20 cellular contexts compared by ENCODE assay signal in the genomic region with DNA sequence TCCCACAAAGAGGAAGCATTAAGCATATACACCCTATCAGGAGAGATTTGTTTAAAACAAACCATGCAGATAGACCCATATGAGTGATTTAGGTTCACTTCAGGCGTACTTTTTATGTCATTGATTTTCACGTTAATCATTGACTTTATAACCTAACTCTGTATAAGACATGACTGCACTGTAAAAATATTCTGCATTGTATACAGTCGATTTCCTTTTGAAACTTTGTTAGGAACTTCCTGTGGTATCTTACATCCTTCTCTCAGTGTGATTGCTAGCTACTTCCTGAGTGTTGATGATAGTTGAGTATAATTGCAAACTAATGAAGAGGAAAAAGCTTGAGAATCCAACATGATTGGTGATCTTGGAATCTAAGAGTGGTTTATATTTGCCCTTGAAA.
DNase-seq lines count a peak whose midpoint lies in the region; ATAC-seq and TF ChIP-seq lines count a peak whose summit lies in the region.
"Had no signal": no experiment of that assay in that cellular context is flagged by ENCODE, and none has a peak within 500 bp of the region (broad histone marks: within the 10 kb centered on the region; RNA-seq: fewer than 3 reads in every experiment).

No MANE protein-coding gene starts in this region.

- BruUV-seq in Calu3 (replicated peaks; lab: Mats Ljungman, UMichigan): no TSS peak

- intact Hi-C loops in Calu3 (cut with micrococcal nuclease; ENCODE audit: unreplicated experiment): loop anchor here (5.0 kb wide), 2 partner anchors 185 to 255 kb away; no protein-coding TSS in a partner anchor
- intact Hi-C loops in cardiac septum (cut with DNase I): no loop called here

- H3K27me3 Mint-ChIP-seq in Calu3 (ENCODE audit: unreplicated experiment): no peaks in the 10 kb centered on the region
- H3K27me3 Mint-ChIP-seq in progenitor cell of endocrine pancreas: no peaks in the 10 kb centered on the region
- no peaks in the 10 kb centered on the region for H3K27me3 Mint-ChIP-seq in activated naive CD8-positive, alpha-beta T cell treated with anti-CD3 and anti-CD28 coated beads, Interleukin-2, amount 50 U/mL, for 24 hours
- H3K27me3 Mint-ChIP-seq: activated naive CD4-positive, alpha-beta T cell treated with anti-CD3 and anti-CD28 coated beads, Interleukin-2, amount 10 ng/mL, durations not matched to agents 7 days and 5 days; memory B cell had no signal

- no peaks in the 10 kb centered on the region for H3K36me3 Mint-ChIP-seq in Calu3 (ENCODE audit: insufficient read depth, unreplicated experiment)
- peaks cover 6% of the 10 kb centered on the region for H3K36me3 Mint-ChIP-seq in progenitor cell of endocrine pancreas (ENCODE audit: insufficient read depth)
- H3K36me3 Mint-ChIP-seq in activated naive CD8-positive, alpha-beta T cell treated with anti-CD3 and anti-CD28 coated beads, Interleukin-2, amount 50 U/mL, for 24 hours (ENCODE audit: low read depth): no peaks in the 10 kb centered on the region
- H3K36me3 Mint-ChIP-seq: activated naive CD4-positive, alpha-beta T cell treated with anti-CD3 and anti-CD28 coated beads, Interleukin-2, amount 10 ng/mL, durations not matched to agents 7 days and 5 days; memory B cell had no signal

- H3K27ac Mint-ChIP-seq in Calu3 (ENCODE audit: unreplicated experiment): peak overlapping the region; percentile 75
- peak overlapping the region; percentile 86 for H3K27ac Mint-ChIP-seq in progenitor cell of endocrine pancreas
- no peak overlapping the region for H3K27ac Mint-ChIP-seq in activated naive CD8-positive, alpha-beta T cell treated with anti-CD3 and anti-CD28 coated beads, Interleukin-2, amount 50 U/mL, for 24 hours
- H3K27ac Mint-ChIP-seq: activated naive CD4-positive, alpha-beta T cell treated with anti-CD3 and anti-CD28 coated beads, Interleukin-2, amount 10 ng/mL, durations not matched to agents 7 days and 5 days; endodermal cell; memory B cell had no signal

- peaks cover 5% of the 10 kb centered on the region for H3K9me3 Mint-ChIP-seq in Calu3 (ENCODE audit: low read depth, unreplicated experiment)
- peaks cover 9% of the 10 kb centered on the region for H3K9me3 Mint-ChIP-seq in progenitor cell of endocrine pancreas (ENCODE audit: low read depth)
- H3K9me3 Mint-ChIP-seq in activated naive CD8-positive, alpha-beta T cell treated with anti-CD3 and anti-CD28 coated beads, Interleukin-2, amount 50 U/mL, for 24 hours: peaks cover 6% of the 10 kb centered on the region
- H3K9me3 Mint-ChIP-seq: activated naive CD4-positive, alpha-beta T cell treated with anti-CD3 and anti-CD28 coated beads, Interleukin-2, amount 10 ng/mL, durations not matched to agents 7 days and 5 days; endodermal cell had no signal

- CTCF ChIA-PET in Calu3 (lab: Charles Lee): interaction anchor here (0.6 to 1.2 kb wide), 5 partner anchors 15 to 983 kb away, joined by 3 to 6 read pairs (median 3); no protein-coding TSS in a partner anchor

- H3K4me1 Mint-ChIP-seq in Calu3 (ENCODE audit: low read depth, unreplicated experiment): peaks cover 17% of the 10 kb centered on the region
- peaks cover 34% of the 10 kb centered on the region for H3K4me1 Mint-ChIP-seq in progenitor cell of endocrine pancreas (ENCODE audit: low read depth)
- no peaks in the 10 kb centered on the region for H3K4me1 Mint-ChIP-seq in activated naive CD8-positive, alpha-beta T cell treated with anti-CD3 and anti-CD28 coated beads, Interleukin-2, amount 50 U/mL, for 24 hours
- H3K4me1 Mint-ChIP-seq: activated naive CD4-positive, alpha-beta T cell treated with anti-CD3 and anti-CD28 coated beads, Interleukin-2, amount 10 ng/mL, durations not matched to agents 7 days and 5 days; endodermal cell; memory B cell had no signal

- TF ChIP-seq CTCF in Calu3 (IDR thresholded peaks at IDR 0.05; ENCODE audit: unreplicated experiment) (no peak), progenitor cell of endocrine pancreas (IDR thresholded peaks at IDR 0.05; ENCODE audit: unreplicated experiment) (no peak)

- H3K4me3 Mint-ChIP-seq in Calu3 (ENCODE audit: low read depth, unreplicated experiment) (peak overlapping the region; percentile 24), progenitor cell of endocrine pancreas (ENCODE audit: low read depth) (no peak overlapping the region)
- no peak overlapping the region for H3K4me3 Mint-ChIP-seq in activated naive CD8-positive, alpha-beta T cell treated with anti-CD3 and anti-CD28 coated beads, Interleukin-2, amount 50 U/mL, for 24 hours
- H3K4me3 Mint-ChIP-seq: activated naive CD4-positive, alpha-beta T cell treated with anti-CD3 and anti-CD28 coated beads, Interleukin-2, amount 10 ng/mL, durations not matched to agents 7 days and 5 days; endodermal cell; memory B cell had no signal

- no peak for ATAC-seq in activated naive CD8-positive, alpha-beta T cell treated with anti-CD3 and anti-CD28 coated beads, Interleukin-2, amount 50 U/mL, for 24 hours
- ATAC-seq: gastroesophageal sphincter, left cardiac atrium, right cardiac atrium had no signal

- no peak overlapping the region for H3K4me3 ChIP-seq in Jurkat, Clone E6-1 (ENCODE audit: low read length)
- H3K4me3 ChIP-seq: gastroesophageal sphincter, SJSA1 had no signal

- DNase-seq in Calu3 (no peak), iris pigment epithelial cell (ENCODE audit: low read depth) (peak; percentile 5), progenitor cell of endocrine pancreas (ENCODE audit: low spot score, unreplicated experiment) (no peak), cardiac septum (ENCODE audit: low spot score) (no peak)
- DNase-seq in Jurkat, Clone E6-1 (ENCODE audit: low read depth, low spot score): peak; percentile 3
- DNase-seq in NK-92 treated with Interleukin-12 subunit alpha and Interleukin-12 subunit beta, amount 100 ng/mL, for 24 hours (lab: John Stamatoyannopoulos, UW): no peak
- no peak for DNase-seq in activated naive CD8-positive, alpha-beta T cell treated with anti-CD3 and anti-CD28 coated beads, Interleukin-2, amount 50 U/mL, for 24 hours
- DNase-seq: activated CD4-positive, alpha-beta T cell treated with anti-CD3 and anti-CD28 coated beads for 48 hours; activated naive CD4-positive, alpha-beta T cell treated with anti-CD3 and anti-CD28 coated beads, Interleukin-2, amount 10 ng/mL, durations not matched to agents 7 days and 5 days; amygdala; EL; endodermal cell; left cardiac atrium; NCI-H1436 treated with DMSO at 0.1 percent for 48 hours; NCI-H526 treated with DMSO at 0.1 percent for 48 hours; right cardiac atrium; stimulated activated CD4-positive, alpha-beta T cell treated with anti-CD3 and anti-CD28 coated beads, Interleukin-4, amount 100 ng/mL, for 4 hours had no signal

Comparison
In these comparisons a context has a peak if more than half of its experiments do, and no peak if none do; other contexts are left out.
1. DNase-seq: peak in Jurkat, Clone E6-1 (single experiment) and iris pigment epithelial cell (single experiment); none in Calu3 (single experiment), progenitor cell of endocrine pancreas (single experiment), NK-92 treated with Interleukin-12 subunit alpha and Interleukin-12 subunit beta, amount 100 ng/mL, for 24 hours (single experiment), cardiac septum (single experiment) and activated naive CD8-positive, alpha-beta T cell treated with anti-CD3 and anti-CD28 coated beads, Interleukin-2, amount 50 U/mL, for 24 hours (single experiment).